In the genomic region with DNA sequence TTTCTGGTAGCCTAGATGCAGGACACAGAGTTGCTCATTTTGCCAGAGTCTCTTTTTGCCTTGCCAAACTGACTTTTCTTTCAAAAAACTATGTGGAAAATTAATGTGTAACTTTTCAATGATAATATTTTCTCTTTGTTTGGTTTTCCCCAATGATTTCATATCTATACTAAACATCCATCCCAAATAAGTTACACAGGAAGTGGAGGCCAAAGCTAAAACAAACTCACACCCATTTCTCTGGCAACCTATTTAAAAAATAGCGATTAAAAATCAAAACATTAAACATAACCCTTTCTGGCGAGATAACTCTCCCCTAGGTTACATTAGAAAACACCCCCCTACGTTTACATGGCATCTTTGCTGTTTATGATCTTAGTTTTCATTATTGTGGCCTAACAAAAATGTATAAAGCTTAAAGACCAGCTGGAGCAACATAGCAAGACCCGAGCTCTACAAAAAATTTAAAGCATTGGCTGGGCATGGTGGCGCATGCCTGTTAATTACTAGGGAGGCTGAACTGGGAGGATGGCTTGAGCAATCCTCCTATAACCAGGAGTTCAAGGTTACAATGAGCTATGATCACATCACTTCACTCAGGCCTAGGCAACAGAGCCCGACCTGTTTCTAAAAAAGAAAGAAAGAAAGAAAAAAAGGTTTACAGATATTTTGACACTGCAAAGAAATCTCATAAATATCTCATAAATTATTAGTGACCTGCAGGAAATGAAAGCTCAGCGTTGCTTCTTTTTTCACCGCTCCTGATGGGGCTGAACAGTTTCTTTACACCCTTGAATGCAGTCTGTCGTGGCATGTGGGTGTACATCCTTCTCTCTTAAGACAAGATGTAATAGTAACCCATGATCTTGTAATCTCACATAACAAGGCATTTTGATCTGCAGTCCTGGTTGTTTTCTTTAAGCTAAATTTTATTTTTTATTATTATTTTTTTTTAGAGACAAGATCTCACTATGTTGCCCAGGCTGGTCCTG, we compare ENCODE assay signal across 20 cellular contexts. TPM values are rescaled to one million over a fixed set of nuclear protein-coding genes. Genes with fewer than 3 reads are reported as not detected.
DNase-seq lines count a peak whose midpoint lies in the region; ATAC-seq, FAIRE-seq and TF ChIP-seq lines count a peak whose summit lies in the region.
"Had no signal": no experiment of that assay in that cellular context is flagged by ENCODE, and none has a peak within 500 bp of the region (broad histone marks: within the 10 kb centered on the region; RNA-seq: fewer than 3 reads in every experiment).

No MANE protein-coding gene starts in this region.

- ATAC-seq in activated CD8-positive, alpha-beta T cell treated with anti-CD3 and anti-CD28 coated beads for 36 hours = no peak
- ATAC-seq in activated CD8-positive, alpha-beta T cell treated with anti-CD3 and anti-CD28 coated beads, Interleukin-2, amount 10 ng/mL, durations not matched to agents 7 days and 5 days = no peak
- ATAC-seq in natural killer cell = peak; percentile 46 to 64 (median 63)
- ATAC-seq in HG02938 (IDR thresholded peaks at IDR 0.05; ENCODE audit: unreplicated experiment) = no peak

- intact Hi-C loops in activated CD8-positive, alpha-beta T cell treated with anti-CD3 and anti-CD28 coated beads for 36 hours (cut with micrococcal nuclease) = no loop called here
- intact Hi-C loops in activated T-helper 1 cell treated with anti-CD3 and anti-CD28 coated beads, Interleukin-12 subunit alpha, Interleukin-12 subunit beta, Interleukin-2, Interleukin-4 antibody, amounts not matched to agents 30 ng/mL and 10 ng/mL and 1 ng/mL, durations not matched to agents 14 hours and 24 hours and 36 hours (cut with micrococcal nuclease) = no loop called here
- intact Hi-C loops in natural killer cell (cut with micrococcal nuclease) = no loop called here

- H3K27me3 ChIP-seq in right atrium auricular region = no peaks in the 10 kb centered on the region
- H3K27me3 ChIP-seq: neural progenitor cell, spleen, tibial artery had no signal

- H3K27ac Mint-ChIP-seq in activated CD8-positive, alpha-beta T cell treated with anti-CD3 and anti-CD28 coated beads for 36 hours = peak overlapping the region; percentile 76
- H3K27ac Mint-ChIP-seq in activated CD8-positive, alpha-beta T cell treated with anti-CD3 and anti-CD28 coated beads, Interleukin-2, amount 10 ng/mL, durations not matched to agents 7 days and 5 days = no peak overlapping the region
- H3K27ac Mint-ChIP-seq in activated T-helper 1 cell treated with anti-CD3 and anti-CD28 coated beads, Interleukin-12 subunit alpha, Interleukin-12 subunit beta, Interleukin-2, Interleukin-4 antibody, amounts not matched to agents 30 ng/mL and 10 ng/mL and 1 ng/mL, durations not matched to agents 14 hours and 24 hours and 36 hours = peak overlapping the region; percentile 59
- peak overlapping the region; percentile 86 to 91 for H3K27ac Mint-ChIP-seq in natural killer cell
- no peak overlapping the region for H3K27ac Mint-ChIP-seq in nephron progenitor cell
- H3K27ac Mint-ChIP-seq: neural progenitor cell had no signal

- no peaks in the 10 kb centered on the region for H3K9me3 Mint-ChIP-seq in activated CD8-positive, alpha-beta T cell treated with anti-CD3 and anti-CD28 coated beads for 36 hours
- H3K9me3 Mint-ChIP-seq in activated CD8-positive, alpha-beta T cell treated with anti-CD3 and anti-CD28 coated beads, Interleukin-2, amount 10 ng/mL, durations not matched to agents 7 days and 5 days (ENCODE audit: insufficient read depth) = no peaks in the 10 kb centered on the region
- no peaks in the 10 kb centered on the region for H3K9me3 Mint-ChIP-seq in activated T-helper 1 cell treated with anti-CD3 and anti-CD28 coated beads, Interleukin-12 subunit alpha, Interleukin-12 subunit beta, Interleukin-2, Interleukin-4 antibody, amounts not matched to agents 30 ng/mL and 10 ng/mL and 1 ng/mL, durations not matched to agents 14 hours and 24 hours and 36 hours
- H3K9me3 Mint-ChIP-seq in natural killer cell (no peaks in the 10 kb centered on the region), nephron progenitor cell (no peaks in the 10 kb centered on the region)
- H3K9me3 Mint-ChIP-seq: neural progenitor cell had no signal

- no peaks in the 10 kb centered on the region for H3K9me3 ChIP-seq in right atrium auricular region
- H3K9me3 ChIP-seq: spleen, tibial artery had no signal

- H3K27me3 Mint-ChIP-seq in activated CD8-positive, alpha-beta T cell treated with anti-CD3 and anti-CD28 coated beads for 36 hours = no peaks in the 10 kb centered on the region
- no peaks in the 10 kb centered on the region for H3K27me3 Mint-ChIP-seq in activated CD8-positive, alpha-beta T cell treated with anti-CD3 and anti-CD28 coated beads, Interleukin-2, amount 10 ng/mL, durations not matched to agents 7 days and 5 days (ENCODE audit: low read depth)
- no peaks in the 10 kb centered on the region for H3K27me3 Mint-ChIP-seq in activated T-helper 1 cell treated with anti-CD3 and anti-CD28 coated beads, Interleukin-12 subunit alpha, Interleukin-12 subunit beta, Interleukin-2, Interleukin-4 antibody, amounts not matched to agents 30 ng/mL and 10 ng/mL and 1 ng/mL, durations not matched to agents 14 hours and 24 hours and 36 hours (ENCODE audit: insufficient read depth)
- H3K27me3 Mint-ChIP-seq in natural killer cell (ENCODE audit: low read depth in 2 of 2) (no peaks in the 10 kb centered on the region), nephron progenitor cell (ENCODE audit: low read depth, poor library complexity) (no peaks in the 10 kb centered on the region)

- no peak for DNase-seq in activated CD8-positive, alpha-beta T cell treated with anti-CD3 and anti-CD28 coated beads for 36 hours
- DNase-seq in activated CD8-positive, alpha-beta T cell treated with anti-CD3 and anti-CD28 coated beads, Interleukin-2, amount 10 ng/mL, durations not matched to agents 7 days and 5 days = no peak
- DNase-seq in GM12892 (ENCODE audit: insufficient read length) (no peak), natural killer cell (no peak), nephron progenitor cell (no peak), right atrium auricular region (ENCODE audit: low spot score) (no peak)
- no peak for DNase-seq in activated T-helper 1 cell treated with anti-CD3 and anti-CD28 coated beads, Interleukin-12 subunit alpha, Interleukin-12 subunit beta, Interleukin-2, Interleukin-4 antibody, amounts not matched to agents 30 ng/mL and 10 ng/mL and 1 ng/mL, durations not matched to agents 14 hours and 24 hours and 36 hours (ENCODE audit: low spot score)
- DNase-seq: ACHN; activated CD4-positive, alpha-beta T cell treated with anti-CD3 and anti-CD28 coated beads, Interleukin-2, amount 50 U/mL, for 4 hours; activated gamma-delta T cell; DMS79; KG1; NCI-H1048; NCI-H2081; spleen; tibial artery had no signal

- FAIRE-seq in GM12892 (lab: Jason Lieb, UNC) = peak; percentile 87
- FAIRE-seq: H1 had no signal

- peaks cover 75% of the 10 kb centered on the region for H3K4me1 Mint-ChIP-seq in activated CD8-positive, alpha-beta T cell treated with anti-CD3 and anti-CD28 coated beads for 36 hours (ENCODE audit: low read depth)
- peaks cover 59% of the 10 kb centered on the region for H3K4me1 Mint-ChIP-seq in activated CD8-positive, alpha-beta T cell treated with anti-CD3 and anti-CD28 coated beads, Interleukin-2, amount 10 ng/mL, durations not matched to agents 7 days and 5 days (ENCODE audit: low read depth)
- peaks cover 70% of the 10 kb centered on the region for H3K4me1 Mint-ChIP-seq in activated T-helper 1 cell treated with anti-CD3 and anti-CD28 coated beads, Interleukin-12 subunit alpha, Interleukin-12 subunit beta, Interleukin-2, Interleukin-4 antibody, amounts not matched to agents 30 ng/mL and 10 ng/mL and 1 ng/mL, durations not matched to agents 14 hours and 24 hours and 36 hours (ENCODE audit: low read depth)
- peaks cover 51 to 57% of the 10 kb centered on the region in 2 donors for H3K4me1 Mint-ChIP-seq in natural killer cell
- no peaks in the 10 kb centered on the region for H3K4me1 Mint-ChIP-seq in nephron progenitor cell

- POLR2A ChIA-PET in activated CD8-positive, alpha-beta T cell treated with anti-CD3 and anti-CD28 coated beads for 36 hours (lab: Charles Lee) = interaction anchor here (0.6 to 2.4 kb wide), 13 partner anchors 10 to 163 kb away, joined by 3 to 9 read pairs (median 4); no protein-coding TSS in a partner anchor
- POLR2A ChIA-PET in activated CD8-positive, alpha-beta T cell treated with anti-CD3 and anti-CD28 coated beads, Interleukin-2, amount 10 ng/mL, durations not matched to agents 7 days and 5 days (lab: Charles Lee) = interaction anchor here (1.6 to 2.7 kb wide), 3 partner anchors 9 to 25 kb away, joined by 5 to 17 read pairs (median 7); no protein-coding TSS in a partner anchor

- CTCF ChIA-PET in activated CD8-positive, alpha-beta T cell treated with anti-CD3 and anti-CD28 coated beads for 36 hours (lab: Charles Lee) = interaction anchor here (0.8 to 3.1 kb wide), 16 partner anchors 9 to 211 kb away, joined by 3 to 12 read pairs (median 4); no protein-coding TSS in a partner anchor
- CTCF ChIA-PET in activated CD8-positive, alpha-beta T cell treated with anti-CD3 and anti-CD28 coated beads, Interleukin-2, amount 10 ng/mL, durations not matched to agents 7 days and 5 days (lab: Charles Lee) = interaction anchor here (0.7 to 4.2 kb wide), 13 partner anchors 12 to 426 kb away, joined by 3 to 35 read pairs (median 3); partner anchors contain the start of gene CEP85L

- peak overlapping the region; percentile 23 for H3K4me3 Mint-ChIP-seq in activated CD8-positive, alpha-beta T cell treated with anti-CD3 and anti-CD28 coated beads for 36 hours
- no peak overlapping the region for H3K4me3 Mint-ChIP-seq in activated CD8-positive, alpha-beta T cell treated with anti-CD3 and anti-CD28 coated beads, Interleukin-2, amount 10 ng/mL, durations not matched to agents 7 days and 5 days
- H3K4me3 Mint-ChIP-seq in activated T-helper 1 cell treated with anti-CD3 and anti-CD28 coated beads, Interleukin-12 subunit alpha, Interleukin-12 subunit beta, Interleukin-2, Interleukin-4 antibody, amounts not matched to agents 30 ng/mL and 10 ng/mL and 1 ng/mL, durations not matched to agents 14 hours and 24 hours and 36 hours = no peak overlapping the region
- H3K4me3 Mint-ChIP-seq in natural killer cell (peak overlapping the region; percentile 61), nephron progenitor cell (no peak overlapping the region)
- H3K4me3 Mint-ChIP-seq: neural progenitor cell had no signal

- H3K36me3 ChIP-seq in right atrium auricular region = no peaks in the 10 kb centered on the region
- H3K36me3 ChIP-seq: neural progenitor cell, tibial artery had no signal

- no peak for TF ChIP-seq POLR2A in GM12892 (IDR thresholded peaks at IDR 0.05; ENCODE audit: low read depth, low read length)

- TF ChIP-seq CTCF in activated CD8-positive, alpha-beta T cell treated with anti-CD3 and anti-CD28 coated beads for 36 hours (IDR thresholded peaks at IDR 0.05) = no peak
- TF ChIP-seq CTCF in natural killer cell (IDR thresholded peaks at IDR 0.05) (no peak), nephron progenitor cell (IDR thresholded peaks at IDR 0.05) (no peak), right atrium auricular region (IDR thresholded peaks at IDR 0.05) (no peak)

- H3K4me3 ChIP-seq in right atrium auricular region = no peak overlapping the region
- H3K4me3 ChIP-seq: neural progenitor cell, SK-N-MC, spleen, tibial artery had no signal

- no peaks in the 10 kb centered on the region for H3K4me1 ChIP-seq in right atrium auricular region
- H3K4me1 ChIP-seq: tibial artery had no signal

- H3K27ac ChIP-seq in right atrium auricular region = no peak overlapping the region
- H3K27ac ChIP-seq: neural progenitor cell, SK-N-MC, tibial artery had no signal

- H3K36me3 Mint-ChIP-seq in activated CD8-positive, alpha-beta T cell treated with anti-CD3 and anti-CD28 coated beads for 36 hours (ENCODE audit: low read depth) = peaks cover 34% of the 10 kb centered on the region
- H3K36me3 Mint-ChIP-seq in activated CD8-positive, alpha-beta T cell treated with anti-CD3 and anti-CD28 coated beads, Interleukin-2, amount 10 ng/mL, durations not matched to agents 7 days and 5 days (ENCODE audit: low read depth) = peaks cover 25% of the 10 kb centered on the region
- H3K36me3 Mint-ChIP-seq in activated T-helper 1 cell treated with anti-CD3 and anti-CD28 coated beads, Interleukin-12 subunit alpha, Interleukin-12 subunit beta, Interleukin-2, Interleukin-4 antibody, amounts not matched to agents 30 ng/mL and 10 ng/mL and 1 ng/mL, durations not matched to agents 14 hours and 24 hours and 36 hours (ENCODE audit: low read depth) = peaks cover 21% of the 10 kb centered on the region
- H3K36me3 Mint-ChIP-seq in natural killer cell (no peaks in the 10 kb centered on the region), nephron progenitor cell (ENCODE audit: low read depth) (no peaks in the 10 kb centered on the region)
- H3K36me3 Mint-ChIP-seq: neural progenitor cell had no signal

RNA-seq across cellular contexts. Expression of gene CEP85L, which starts 32.8 kb away (rescaled TPM):
- total RNA-seq in activated CD8-positive, alpha-beta T cell treated with anti-CD3 and anti-CD28 coated beads for 36 hours = 10 to 100 TPM; 39.6 to 40.3 TPM
- 10 to 100 TPM; 45.7 to 48.7 TPM for total RNA-seq in activated CD8-positive, alpha-beta T cell treated with anti-CD3 and anti-CD28 coated beads, Interleukin-2, amount 10 ng/mL, durations not matched to agents 7 days and 5 days
- 11.5 TPM for polyA plus RNA-seq in GM12892 (2012; ENCODE audit: missing spikeins)
- 50.9 and 51.4 TPM in 2 replicates for total RNA-seq in activated T-helper 1 cell treated with anti-CD3 and anti-CD28 coated beads, Interleukin-12 subunit alpha, Interleukin-12 subunit beta, Interleukin-2, Interleukin-4 antibody, amounts not matched to agents 30 ng/mL and 10 ng/mL and 1 ng/mL, durations not matched to agents 14 hours and 24 hours and 36 hours
- 10 to 100 TPM; 75.0 to 85.2 (median 82.0) TPM for total RNA-seq in natural killer cell
- 1 to 10 TPM; 4.5 to 6.8 TPM for total RNA-seq in right atrium auricular region

Comparison
In these comparisons a context has a peak if more than half of its experiments do, and no peak if none do; other contexts are left out.
1. H3K27ac Mint-ChIP-seq: peak in activated CD8-positive, alpha-beta T cell treated with anti-CD3 and anti-CD28 coated beads for 36 hours (single experiment), activated T-helper 1 cell treated with anti-CD3 and anti-CD28 coated beads, Interleukin-12 subunit alpha, Interleukin-12 subunit beta, Interleukin-2, Interleukin-4 antibody, amounts not matched to agents 30 ng/mL and 10 ng/mL and 1 ng/mL, durations not matched to agents 14 hours and 24 hours and 36 hours (single experiment) and natural killer cell (2 of 2); none in activated CD8-positive, alpha-beta T cell treated with anti-CD3 and anti-CD28 coated beads, Interleukin-2, amount 10 ng/mL, durations not matched to agents 7 days and 5 days (single experiment) and nephron progenitor cell (single experiment).
2. H3K4me3 Mint-ChIP-seq: peak in activated CD8-positive, alpha-beta T cell treated with anti-CD3 and anti-CD28 coated beads for 36 hours (single experiment) and natural killer cell (single experiment); none in activated CD8-positive, alpha-beta T cell treated with anti-CD3 and anti-CD28 coated beads, Interleukin-2, amount 10 ng/mL, durations not matched to agents 7 days and 5 days (single experiment), activated T-helper 1 cell treated with anti-CD3 and anti-CD28 coated beads, Interleukin-12 subunit alpha, Interleukin-12 subunit beta, Interleukin-2, Interleukin-4 antibody, amounts not matched to agents 30 ng/mL and 10 ng/mL and 1 ng/mL, durations not matched to agents 14 hours and 24 hours and 36 hours (single experiment) and nephron progenitor cell (single experiment).
3. ATAC-seq: peak in natural killer cell (3 of 3); none in activated CD8-positive, alpha-beta T cell treated with anti-CD3 and anti-CD28 coated beads for 36 hours (single experiment), activated CD8-positive, alpha-beta T cell treated with anti-CD3 and anti-CD28 coated beads, Interleukin-2, amount 10 ng/mL, durations not matched to agents 7 days and 5 days (single experiment) and HG02938 (single experiment).